14 cellular contexts compared by ENCODE assay signal in genomic region chr11:46565248-46565835, GRCh38. TPM values are rescaled to one million over a fixed set of nuclear protein-coding genes. Genes with fewer than 3 reads are reported as not detected.
DNase-seq lines count a peak whose midpoint lies in the region; ATAC-seq, FAIRE-seq and TF ChIP-seq lines count a peak whose summit lies in the region.
"Had no signal": no experiment of that assay in that cellular context is flagged by ENCODE, and none has a peak within 500 bp of the region (broad histone marks: within the 10 kb centered on the region; RNA-seq: fewer than 3 reads in every experiment).

No MANE protein-coding gene starts in this region.

- no peak overlapping the region for H3K4me3 ChIP-seq in HCT116 (replicated peaks in 1 of 2; ENCODE audit: low read depth in 1 of 2, low read length in 2 of 2)
- no peak overlapping the region for H3K4me3 ChIP-seq in keratinocyte (ENCODE audit: control insufficient read depth in 2 of 3, extremely low read depth in 1 of 3, insufficient read depth in 2 of 3, low read depth in 1 of 3, low read length in 3 of 3)
- H3K4me3 ChIP-seq: BLaER1, HAP-1 had no signal

- H3K4me1 ChIP-seq in HCT116 (ENCODE audit: control insufficient read depth in 1 of 2, insufficient read depth in 2 of 2, low read length in 2 of 2) (peaks cover 23 to 41% of the 10 kb centered on the region in 2 experiments), keratinocyte (ENCODE audit: control insufficient read depth, extremely low read depth, insufficient read depth, low read length) (peaks cover 26% of the 10 kb centered on the region)
- H3K4me1 ChIP-seq: HAP-1 had no signal

- no peak for TF ChIP-seq POLR2A in HCT116 (IDR thresholded peaks at IDR 0.05; ENCODE audit: borderline replicate concordance, extremely low read depth, insufficient read depth, insufficient read length)

- TF ChIP-seq CTCF in HCT116 (IDR thresholded peaks at IDR 0.05 in 2 of 3, conservative IDR thresholded peaks at IDR 0.05 in 1 of 3; ENCODE audit: borderline replicate concordance in 1 of 3, insufficient read depth in 1 of 3, low read depth in 2 of 3, low read length in 2 of 3): no peak
- TF ChIP-seq CTCF in RWPE1 (conservative IDR thresholded peaks at IDR 0.05; ENCODE audit: low read depth): no peak
- no peak for TF ChIP-seq CTCF in keratinocyte (optimal IDR thresholded peaks at IDR 0.05 in 1 of 3, IDR thresholded peaks at IDR 0.05 in 1 of 3, conservative IDR thresholded peaks at IDR 0.05 in 1 of 3; ENCODE audit: extremely low read depth in 1 of 3, insufficient read depth in 2 of 3, low read length in 3 of 3)

- H4K20me1 ChIP-seq in HCT116 (ENCODE audit: insufficient read depth) (peaks cover 3% of the 10 kb centered on the region; the same call in 1 of the 2 replicates), keratinocyte (ENCODE audit: control insufficient read depth, extremely low read depth, insufficient read depth, low read length) (no peaks in the 10 kb centered on the region)

- TF ChIP-seq RAD21 in HCT116 (IDR thresholded peaks at IDR 0.05; ENCODE audit: low read depth): no peak

- no TSS peak for BruUV-seq in HCT116 (replicated peaks; lab: Mats Ljungman, UMichigan)

- RAD21 ChIA-PET in HCT116 (lab: Charles Lee; ENCODE audit: low non-redundant PET in 1 of 2, low total read pairs in 2 of 2, uncharacterized antibody in 2 of 2, unreplicated experiment in 2 of 2): no interaction called here

- FAIRE-seq in keratinocyte (lab: Jason Lieb, UNC): no peak
- FAIRE-seq: GM19239, H1 had no signal

- no peak for ATAC-seq in HCT116
- no peak for ATAC-seq in GM21526 (IDR thresholded peaks at IDR 0.05; ENCODE audit: low FRiP score, unreplicated experiment)

- H3K9me3 ChIP-seq in HCT116 (ENCODE audit: control insufficient read depth in 1 of 2, insufficient read depth in 1 of 2, low read depth in 1 of 2, low read length in 2 of 2): no peaks in the 10 kb centered on the region
- no peaks in the 10 kb centered on the region for H3K9me3 ChIP-seq in keratinocyte (ENCODE audit: control insufficient read depth, low read depth, low read length)
- H3K9me3 ChIP-seq: Caco-2, HAP-1 had no signal

- peak overlapping the region; percentile 44; the same call in 1 of the 2 replicates for H3K4me2 ChIP-seq in HCT116 (ENCODE audit: low read length)
- no peak overlapping the region for H3K4me2 ChIP-seq in keratinocyte (ENCODE audit: control insufficient read depth, extremely low read depth, insufficient read depth, low read depth, low read length)
- H3K4me2 ChIP-seq: BLaER1 had no signal

- POLR2A ChIA-PET in HCT116 (lab: Charles Lee): no interaction called here
- POLR2A ChIA-PET in RWPE1 (lab: Yijun Ruan, JAX; ENCODE audit: low non-redundant PET): no interaction called here

- H2AFZ ChIP-seq in HCT116 (ENCODE audit: low read depth, low read length, poor library complexity, severe bottlenecking): no peak overlapping the region
- no peak overlapping the region for H2AFZ ChIP-seq in keratinocyte (ENCODE audit: control insufficient read depth, low read length)

- H3K27me3 ChIP-seq in HCT116 (ENCODE audit: insufficient read depth, low read length) (no peaks in the 10 kb centered on the region), keratinocyte (ENCODE audit: control insufficient read depth, extremely low read depth, insufficient read depth, low read length) (no peaks in the 10 kb centered on the region)
- H3K27me3 ChIP-seq: BLaER1 had no signal

- H3K36me3 ChIP-seq in HCT116 (ENCODE audit: control insufficient read depth in 1 of 2, insufficient read depth in 2 of 2, low read length in 2 of 2) (no peaks in the 10 kb centered on the region), keratinocyte (ENCODE audit: control insufficient read depth in 2 of 2, extremely low read depth in 1 of 2, insufficient read depth in 2 of 2, low read length in 2 of 2) (no peaks in the 10 kb centered on the region)
- H3K36me3 ChIP-seq: HAP-1 had no signal

- H3K9ac ChIP-seq in HCT116 (ENCODE audit: low read length): no peak overlapping the region
- no peak overlapping the region for H3K9ac ChIP-seq in keratinocyte (ENCODE audit: control insufficient read depth, extremely low read depth, insufficient read depth, low read length)
- H3K9ac ChIP-seq: BLaER1 had no signal

- dilution Hi-C loops in keratinocyte (cut with MboI; ENCODE audit: extremely low pct_ligation_motif_present, low sequenced_read_pairs): no loop called here

- H3K9me1 ChIP-seq in keratinocyte (ENCODE audit: control insufficient read depth, extremely low read depth, insufficient read depth, low read length): no peaks in the 10 kb centered on the region

- H3K27ac ChIP-seq in HCT116 (ENCODE audit: low read depth, low read length) (no peak overlapping the region; the same call in 1 of the 2 replicates), RWPE1 (peak overlapping the region; percentile 14), keratinocyte (ENCODE audit: control insufficient read depth, insufficient read depth, low read length) (peak overlapping the region; percentile 66)
- H3K27ac ChIP-seq: BLaER1 had no signal

- CTCF ChIA-PET in HCT116 (lab: Charles Lee): interaction anchor here (1.3 kb wide), 1 partner anchor 182 kb away, joined by 4 read pairs; no protein-coding TSS in a partner anchor
- CTCF ChIA-PET in RWPE1 (lab: Yijun Ruan, JAX): interaction anchor here (0.7 to 0.9 kb wide), 3 partner anchors 10 to 23 kb away, joined by 3 to 4 read pairs (median 3); no protein-coding TSS in a partner anchor

- intact Hi-C loops in HCT116 (cut with micrococcal nuclease): no loop called here

- no peak for DNase-seq in HCT116 (ENCODE audit: low read depth, low spot score)
- DNase-seq in RWPE1 (ENCODE audit: low spot score): no peak
- no peak for DNase-seq in keratinocyte (ENCODE audit: low read depth, low spot score)
- no peak for DNase-seq in activated CD4-positive, alpha-beta T cell treated with anti-CD3 and anti-CD28 coated beads, Interleukin-2, amount 50 U/mL, for 48 hours
- DNase-seq in NCI-H1417 treated with DMSO at 0.1 percent for 48 hours (lab: John Stamatoyannopoulos, UW): no peak
- DNase-seq: Caco-2; CD8-positive, alpha-beta memory T cell; DND-41; GF-D8 had no signal

- no peaks in the 10 kb centered on the region for H3K9me2 ChIP-seq in HCT116 (ENCODE audit: insufficient read depth)

- H3K79me2 ChIP-seq in HCT116 (ENCODE audit: insufficient read depth, low read length): peaks cover 59% of the 10 kb centered on the region
- peaks cover 68% of the 10 kb centered on the region for H3K79me2 ChIP-seq in keratinocyte (ENCODE audit: control insufficient read depth, insufficient read depth, low read length)

TF ChIP-seq in HCT116, 20 proteins besides CTCF, POLR2A, EP300 and RAD21 (continues in another document):
- TF ChIP-seq JUND (IDR thresholded peaks at IDR 0.05): no peak
- no peak for TF ChIP-seq CEBPB (IDR thresholded peaks at IDR 0.05; ENCODE audit: low read depth)
- no peak for TF ChIP-seq MAX (IDR thresholded peaks at IDR 0.05)
- TF ChIP-seq POLR2AphosphoS5 (IDR thresholded peaks at IDR 0.05; ENCODE audit: low read depth, low read length): no peak
- no peak for TF ChIP-seq ATF3 (IDR thresholded peaks at IDR 0.05)
- no peak for TF ChIP-seq SIN3A (IDR thresholded peaks at IDR 0.05; ENCODE audit: low read depth)
- TF ChIP-seq EZH2phosphoT487 (IDR thresholded peaks at IDR 0.05; ENCODE audit: borderline replicate concordance): no peak

RNA-seq across cellular contexts. Expression of gene AMBRA1, which starts 28.5 kb away (rescaled TPM):
- total RNA-seq in HCT116 (2021; ENCODE audit: unreplicated experiment): 22.7 TPM
- 13.2 and 14.9 TPM in 2 replicates for polyA plus RNA-seq in HCT116 (2012)
- 8.6 to 15.2 TPM (median 10.5 TPM) in 3 replicates for polyA plus RNA-seq in keratinocyte
- 6.6 TPM for polyA plus RNA-seq in keratinocyte (2011; ENCODE audit: low read depth)
- polyA plus RNA-seq in keratinocyte (2011; cell fraction: cytosol; rRNA removed): 7.8 and 9.3 TPM in 2 replicates
- 23.8 and 31.0 TPM in 2 replicates for polyA plus RNA-seq in keratinocyte (2011; cell fraction: nucleus; rRNA removed)
- polyA plus RNA-seq in keratinocyte (2012; ENCODE audit: low replicate concordance): 9.9 and 15.1 TPM in 2 replicates
- polyA minus RNA-seq in keratinocyte: 26.2 to 42.9 TPM (median 34.1 TPM) in 3 replicates
- polyA minus RNA-seq in keratinocyte (2011; cell fraction: cytosol; rRNA and poly(A)+ RNA removed): 16.5 TPM
- 38.9 and 58.6 TPM in 2 replicates for polyA minus RNA-seq in keratinocyte (2011; cell fraction: nucleus; rRNA and poly(A)+ RNA removed)

RNA-seq across cellular contexts. Expression of gene HARBI1, which starts 51.7 kb away (rescaled TPM):
- total RNA-seq in HCT116 (2021; ENCODE audit: unreplicated experiment): 1.9 TPM
- polyA plus RNA-seq in HCT116 (2012): 1.2 and 2.0 TPM in 2 replicates
- 5.5 to 6.4 TPM (median 5.6 TPM) in 3 replicates for polyA plus RNA-seq in keratinocyte
- 1.4 TPM for polyA plus RNA-seq in keratinocyte (2011; ENCODE audit: low read depth)
- polyA plus RNA-seq in keratinocyte (2011; cell fraction: cytosol; rRNA removed): 3.5 and 5.6 TPM in 2 replicates
- polyA plus RNA-seq in keratinocyte (2011; cell fraction: nucleus; rRNA removed): 5.6 and 6.1 TPM in 2 replicates
- polyA plus RNA-seq in keratinocyte (2012; ENCODE audit: low replicate concordance): 4.2 and 4.7 TPM in 2 replicates
- 2.2 to 11.1 TPM (median 7.4 TPM) in 3 replicates for polyA minus RNA-seq in keratinocyte
- 2.9 TPM for polyA minus RNA-seq in keratinocyte (2011; cell fraction: cytosol; rRNA and poly(A)+ RNA removed)
- 3.4 and 7.9 TPM in 2 replicates for polyA minus RNA-seq in keratinocyte (2011; cell fraction: nucleus; rRNA and poly(A)+ RNA removed)

RNA-seq across cellular contexts. Expression of gene ATG13, which starts 52.0 kb away (rescaled TPM):
- total RNA-seq in HCT116 (2021; ENCODE audit: unreplicated experiment): 69.2 TPM
- 40.3 and 56.0 TPM in 2 replicates for polyA plus RNA-seq in HCT116 (2012)
- polyA plus RNA-seq in keratinocyte: 33.3 to 42.9 TPM (median 34.3 TPM) in 3 replicates
- polyA plus RNA-seq in keratinocyte (2011; ENCODE audit: low read depth): 18.4 TPM
- polyA plus RNA-seq in keratinocyte (2011; cell fraction: cytosol; rRNA removed): 37.5 and 50.6 TPM in 2 replicates
- 55.8 and 58.2 TPM in 2 replicates for polyA plus RNA-seq in keratinocyte (2011; cell fraction: nucleus; rRNA removed)
- polyA plus RNA-seq in keratinocyte (2012; ENCODE audit: low replicate concordance): 30.8 and 33.3 TPM in 2 replicates
- polyA minus RNA-seq in keratinocyte: 67.8 to 94.6 TPM (median 94.6 TPM) in 3 replicates
- 46.0 TPM for polyA minus RNA-seq in keratinocyte (2011; cell fraction: cytosol; rRNA and poly(A)+ RNA removed)
- polyA minus RNA-seq in keratinocyte (2011; cell fraction: nucleus; rRNA and poly(A)+ RNA removed): 30.9 and 48.6 TPM in 2 replicates
